17 cellular contexts compared by ENCODE assay signal in the genomic region with DNA sequence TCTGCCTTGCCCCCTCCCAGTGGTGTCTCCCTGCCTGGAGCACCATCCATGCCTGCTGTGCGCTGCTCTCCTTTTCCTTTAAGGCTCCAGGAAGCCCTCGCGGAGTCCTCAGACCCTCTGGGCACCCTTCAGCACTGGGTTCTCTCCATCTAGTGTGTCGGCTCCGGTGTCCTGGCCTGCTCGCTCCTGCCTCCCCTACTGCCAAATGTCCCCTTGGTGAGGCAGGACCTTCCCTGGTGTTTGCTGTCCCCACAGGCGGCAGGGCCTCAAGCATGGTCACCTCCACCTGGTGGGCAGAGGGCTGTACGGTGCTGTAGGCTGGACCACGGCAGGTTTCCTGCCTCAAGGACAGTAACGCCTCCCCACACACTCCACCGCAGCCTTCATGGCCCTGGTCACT.
A peak's percentile ranks its signal among the peaks of the same experiment; 100 is the strongest.
DNase-seq lines count a peak whose midpoint lies in the region; ATAC-seq, FAIRE-seq and TF ChIP-seq lines count a peak whose summit lies in the region.
"Had no signal": no experiment of that assay in that cellular context is flagged by ENCODE, and none has a peak within 500 bp of the region (broad histone marks: within the 10 kb centered on the region; RNA-seq: fewer than 3 reads in every experiment).

No MANE protein-coding gene starts in this region.

- no peaks in the 10 kb centered on the region for H3K9me3 ChIP-seq in right lobe of liver
- H3K9me3 ChIP-seq in HepG2 (ENCODE audit: low read length), result no peaks in the 10 kb centered on the region
- H3K9me3 ChIP-seq: uterus had no signal

- TF ChIP-seq CTCF in right lobe of liver (IDR thresholded peaks at IDR 0.05) (no peak), HepG2 (CRISPR knock-in tag; IDR thresholded peaks at IDR 0.05) (no peak), chondrocyte (IDR thresholded peaks at IDR 0.05) (no peak)

- intact Hi-C loops in right lobe of liver (cut with DNase I) (no loop called here), HepG2 (cut with micrococcal nuclease; ENCODE audit: unreplicated experiment) (loop anchor here (10.0 kb wide), 2 partner anchors 90 to 390 kb away; a partner anchor contains a TSS), posterior vena cava (cut with DNase I) (loop anchor here (5.0 to 10.0 kb wide), 3 partner anchors 82 to 152 kb away; a partner anchor contains a TSS)

- H3K27me3 ChIP-seq in right lobe of liver (no peaks in the 10 kb centered on the region), HepG2 (ENCODE audit: control insufficient read depth in 1 of 2, insufficient read depth in 2 of 2, low read length in 2 of 2) (no peaks in the 10 kb centered on the region)
- H3K27me3 ChIP-seq: uterus had no signal

- no peak overlapping the region for H3K4me2 ChIP-seq in HepG2 (ENCODE audit: low read depth, low read length)

- BruUV-seq in HepG2 (replicated peaks; lab: Mats Ljungman, UMichigan), result no TSS peak

- no peak overlapping the region for H3K4me3 Mint-ChIP-seq in chondrocyte (ENCODE audit: unreplicated experiment)
- H3K4me3 Mint-ChIP-seq: T-helper 17 cell, WTC11 had no signal

- no peak overlapping the region for H3K27ac ChIP-seq in right lobe of liver
- H3K27ac ChIP-seq in HepG2 (ENCODE audit: extremely low read length, insufficient read depth, low read length), result no peak overlapping the region

- ATAC-seq in right lobe of liver (no peak), HepG2 (no peak)
- ATAC-seq: WTC11 had no signal

- H3K4me1 ChIP-seq in right lobe of liver, result no peaks in the 10 kb centered on the region
- peaks cover 10% of the 10 kb centered on the region for H3K4me1 ChIP-seq in HepG2 (ENCODE audit: insufficient read depth, low read length)
- H3K4me1 ChIP-seq: uterus had no signal

- no peak for TF ChIP-seq EP300 in HepG2 (IDR thresholded peaks at IDR 0.05; ENCODE audit: low read depth in 2 of 2, low read length in 2 of 2)
- TF ChIP-seq EP300 in HepG2 (CRISPR knock-in tag; IDR thresholded peaks at IDR 0.05; ENCODE audit: borderline replicate concordance), result no peak

- no peak overlapping the region for H2AFZ ChIP-seq in HepG2 (ENCODE audit: low read length)

- peaks cover 3% of the 10 kb centered on the region; the same call in 1 of the 2 replicates for H4K20me1 ChIP-seq in HepG2 (ENCODE audit: insufficient read depth, low read length)

- H3K36me3 ChIP-seq in right lobe of liver (peaks cover 0 to 21% (median 5%) of the 10 kb centered on the region in 4 donors), HepG2 (replicated peaks in 1 of 2; ENCODE audit: control insufficient read depth in 1 of 2, insufficient read depth in 2 of 2, low read length in 2 of 2) (peaks cover 37 to 56% of the 10 kb centered on the region in 2 experiments)
- H3K36me3 ChIP-seq: uterus had no signal

- H3K4me3 ChIP-seq in right lobe of liver, result no peak overlapping the region
- no peak overlapping the region for H3K4me3 ChIP-seq in HepG2 (replicated peaks in 1 of 3; ENCODE audit: insufficient read depth in 1 of 3, low read depth in 2 of 3, low read length in 3 of 3)
- H3K4me3 ChIP-seq: uterus had no signal

- POLR2A ChIA-PET in HepG2 (lab: Yijun Ruan, JAX), result no interaction called here

- H3K27ac Mint-ChIP-seq in chondrocyte (ENCODE audit: unreplicated experiment), result peak overlapping the region; percentile 45

- peaks cover 28% of the 10 kb centered on the region for H3K36me3 Mint-ChIP-seq in chondrocyte (ENCODE audit: low read depth)

- CTCF ChIA-PET in HepG2 (lab: Yijun Ruan, JAX; ENCODE audit: low intra/inter-chr PET ratio, low total read pairs), result interaction anchor here (1.9 to 2.0 kb wide), 2 partner anchors 40 to 133 kb away, joined by 9 to 16 read pairs; no protein-coding TSS in a partner anchor

- no peaks in the 10 kb centered on the region for H3K27me3 Mint-ChIP-seq in chondrocyte (ENCODE audit: low read depth)
- H3K27me3 Mint-ChIP-seq: T-helper 17 cell had no signal

- H3K9me3 Mint-ChIP-seq in chondrocyte (ENCODE audit: low read depth), result no peaks in the 10 kb centered on the region
- H3K9me3 Mint-ChIP-seq: WTC11 had no signal

- DNase-seq in right lobe of liver, result peak; percentile 18 to 44 (median 40)
- DNase-seq in HepG2 (ENCODE audit: low spot score), result no peak
- no peak for DNase-seq in chondrocyte (ENCODE audit: low spot score)
- DNase-seq in posterior vena cava (ENCODE audit: low spot score), result peak; percentile 22
- no peak for DNase-seq in activated T-cell treated with anti-CD3 and anti-CD28 coated beads, Interleukin-2, amount 50 U/mL, for 48 hours
- no peak for DNase-seq in stimulated activated naive CD4-positive, alpha-beta T cell treated with Interleukin-2 at 50 U/mL for 16 hours (lab: John Stamatoyannopoulos, UW)
- no peak for DNase-seq in NCI-H2227 (lab: John Stamatoyannopoulos, UW; ENCODE audit: unreplicated experiment)
- DNase-seq: activated gamma-delta T cell, GOT3, mammary epithelial cell, NCI-H187 treated with DMSO at 0.1 percent for 48 hours, NCI-H446 treated with DMSO at 0.1 percent for 48 hours, SHP77, T-helper 17 cell, uterus had no signal

- H3K4me1 Mint-ChIP-seq in chondrocyte (ENCODE audit: low read depth), result peaks cover 26% of the 10 kb centered on the region

- no peak for TF ChIP-seq RAD21 in HepG2 (CRISPR knock-in tag; IDR thresholded peaks at IDR 0.05)

- 89% methylated on average over 8 of the region's 11 CpGs for WGBS in right lobe of liver (ENCODE audit: insufficient coverage, low coverage, low lambda C conversion rate, missing lambda C conversion rate)
- 96% methylated on average over 11 of the region's 11 CpGs for WGBS in HepG2 (ENCODE audit: low lambda C conversion rate)

- no peak for FAIRE-seq in HepG2 (lab: Jason Lieb, UNC)
- FAIRE-seq: GM19239 had no signal

- no peak for TF ChIP-seq POLR2A in right lobe of liver (IDR thresholded peaks at IDR 0.05)
- TF ChIP-seq POLR2A in HepG2 (IDR thresholded peaks at IDR 0.05; ENCODE audit: insufficient read depth in 1 of 2, low read depth in 2 of 2, low read length in 2 of 2), result no peak

- H3K9ac ChIP-seq in HepG2 (ENCODE audit: insufficient read depth, low read depth, low read length), result no peak overlapping the region

- in situ Hi-C loops in HepG2 (cut with HindIII; ENCODE audit: extremely low pct_ligation_motif_present, low pct_unique_long_range_greater_than_20kb), result no loop called here

- no peaks in the 10 kb centered on the region for H3K79me2 ChIP-seq in HepG2 (ENCODE audit: insufficient read depth, low read length)

TF ChIP-seq in HepG2, 621 proteins besides CTCF, POLR2A, EP300 and RAD21 (continues in another document):
- TF ChIP-seq ZNF256 (CRISPR knock-in tag; conservative IDR thresholded peaks at IDR 0.05) (no peak), ZNF607 (CRISPR knock-in tag; IDR thresholded peaks at IDR 0.05; ENCODE audit: borderline replicate concordance) (no peak), ZNF724P (CRISPR knock-in tag; IDR thresholded peaks at IDR 0.05; ENCODE audit: borderline replicate concordance) (no peak), SMAD3 (CRISPR knock-in tag; IDR thresholded peaks at IDR 0.05) (no peak), YY1 (IDR thresholded peaks at IDR 0.05; ENCODE audit: insufficient read depth, insufficient replicate concordance, low read depth, low read length) (no peak)
- TF ChIP-seq, protein P1, sequence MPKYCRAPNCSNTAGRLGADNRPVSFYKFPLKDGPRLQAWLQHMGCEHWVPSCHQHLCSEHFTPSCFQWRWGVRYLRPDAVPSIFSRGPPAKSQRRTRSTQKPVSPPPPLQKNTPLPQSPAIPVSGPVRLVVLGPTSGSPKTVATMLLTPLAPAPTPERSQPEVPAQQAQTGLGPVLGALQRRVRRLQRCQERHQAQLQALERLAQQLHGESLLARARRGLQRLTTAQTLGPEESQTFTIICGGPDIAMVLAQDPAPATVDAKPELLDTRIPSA (CRISPR knock-in tag; IDR thresholded peaks at IDR 0.05; ENCODE audit: borderline replicate concordance), result no peak
- TF ChIP-seq, protein P2, sequence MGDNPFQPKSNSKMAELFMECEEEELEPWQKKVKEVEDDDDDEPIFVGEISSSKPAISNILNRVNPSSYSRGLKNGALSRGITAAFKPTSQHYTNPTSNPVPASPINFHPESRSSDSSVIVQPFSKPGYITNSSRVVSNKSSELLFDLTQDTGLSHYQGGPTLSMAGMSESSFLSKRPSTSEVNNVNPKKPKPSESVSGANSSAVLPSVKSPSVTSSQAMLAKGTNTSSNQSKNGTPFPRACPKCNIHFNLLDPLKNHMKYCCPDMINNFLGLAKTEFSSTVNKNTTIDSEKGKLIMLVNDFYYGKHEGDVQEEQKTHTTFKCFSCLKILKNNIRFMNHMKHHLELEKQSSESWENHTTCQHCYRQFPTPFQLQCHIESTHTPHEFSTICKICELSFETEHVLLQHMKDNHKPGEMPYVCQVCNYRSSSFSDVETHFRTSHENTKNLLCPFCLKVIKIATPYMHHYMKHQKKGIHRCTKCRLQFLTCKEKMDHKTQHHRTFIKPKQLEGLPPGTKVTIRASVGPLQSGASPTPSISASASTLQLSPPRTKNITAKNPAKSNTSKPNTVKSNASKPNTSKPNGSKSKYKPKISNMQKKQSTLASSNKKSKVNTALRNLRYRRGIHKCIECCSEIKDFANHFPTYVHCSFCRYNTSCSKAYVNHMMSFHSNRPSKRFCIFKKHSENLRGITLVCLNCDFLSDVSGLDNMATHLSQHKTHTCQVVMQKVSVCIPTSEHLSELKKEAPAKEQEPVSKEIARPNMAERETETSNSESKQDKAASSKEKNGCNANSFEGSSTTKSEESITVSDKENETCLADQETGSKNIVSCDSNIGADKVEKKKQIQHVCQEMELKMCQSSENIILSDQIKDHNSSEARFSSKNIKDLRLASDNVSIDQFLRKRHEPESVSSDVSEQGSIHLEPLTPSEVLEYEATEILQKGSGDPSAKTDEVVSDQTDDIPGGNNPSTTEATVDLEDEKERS (CRISPR knock-in tag; IDR thresholded peaks at IDR 0.05), result no peak

Comparison
In these comparisons a context has a peak if more than half of its experiments do, and no peak if none do; other contexts are left out.
1. DNase-seq: peak in right lobe of liver (3 of 3) and posterior vena cava (single experiment); none in HepG2 (single experiment), chondrocyte (single experiment), activated T-cell treated with anti-CD3 and anti-CD28 coated beads, Interleukin-2, amount 50 U/mL, for 48 hours (0 of 2), stimulated activated naive CD4-positive, alpha-beta T cell treated with Interleukin-2 at 50 U/mL for 16 hours (single experiment) and NCI-H2227 (single experiment).
2. intact Hi-C loops: an anchor here in HepG2 (10.0 kb wide) and posterior vena cava (5.0 to 10.0 kb wide); none called in right lobe of liver.